In genomic region chr1:8814870-8815269, GRCh38 we compare ENCODE assay signal across 8 cellular contexts. TPM values are rescaled to one million over a fixed set of nuclear protein-coding genes. Genes with fewer than 3 reads are reported as not detected.
DNase-seq lines count a peak whose midpoint lies in the region; ATAC-seq and TF ChIP-seq lines count a peak whose summit lies in the region.

No MANE protein-coding gene starts in this region.

- H4K5ac ChIP-seq in mesendoderm (ENCODE audit: low read length), result no peak overlapping the region

- peaks cover 7% of the 10 kb centered on the region; the same call in 1 of the 2 replicates for H4K20me1 ChIP-seq in GM23338 (replicated peaks; ENCODE audit: insufficient read depth)

- WGBS in mesendoderm (ENCODE audit: extremely low coverage, insufficient coverage, low lambda C conversion rate), result no CpG with 5 or more reads among the region's 5 CpGs

- no peak overlapping the region for H3K27ac Mint-ChIP-seq in GM23338

- TF ChIP-seq CTCF in BE2C (IDR thresholded peaks at IDR 0.05; ENCODE audit: low read depth, low read length), result peak; percentile 22
- peak; percentile 48 to 68 for TF ChIP-seq CTCF in GM23338 (conservative IDR thresholded peaks at IDR 0.05; ENCODE audit: low read depth in 2 of 2)

- peaks cover 10% of the 10 kb centered on the region for H3K79me1 ChIP-seq in mesendoderm (ENCODE audit: low read length)

- H3K4me2 ChIP-seq in GM23338 (peak overlapping the region; percentile 93), mesendoderm (ENCODE audit: low read length) (no peak overlapping the region)

- no peak overlapping the region for H2BK120ac ChIP-seq in mesendoderm (ENCODE audit: low read depth, low read length)

- peaks cover 71% of the 10 kb centered on the region for H3K79me2 ChIP-seq in GM23338 (replicated peaks; ENCODE audit: insufficient read depth)
- peaks cover 53% of the 10 kb centered on the region for H3K79me2 ChIP-seq in mesendoderm (ENCODE audit: control insufficient read depth, insufficient read depth, low read length)

- H3K56ac ChIP-seq in mesendoderm (ENCODE audit: low read length), result peak overlapping the region; percentile 65

- H3K4ac ChIP-seq in mesendoderm (ENCODE audit: low read depth, low read length), result no peak overlapping the region

- H3K27me3 Mint-ChIP-seq in GM23338 (ENCODE audit: insufficient read depth, low read depth, poor library complexity), result peaks cover 6% of the 10 kb centered on the region

- no peak overlapping the region for H2BK15ac ChIP-seq in mesendoderm (replicated peaks; ENCODE audit: low read depth)

- no peaks in the 10 kb centered on the region for H3K4me1 ChIP-seq in BE2C
- H3K4me1 ChIP-seq in GM23338 (ENCODE audit: insufficient read depth), result peaks cover 19% of the 10 kb centered on the region
- H3K4me1 ChIP-seq in mesendoderm (ENCODE audit: control insufficient read depth, low read depth, low read length), result peaks cover 5% of the 10 kb centered on the region

- peaks cover 38% of the 10 kb centered on the region for H3K4me1 Mint-ChIP-seq in GM23338

- no peaks in the 10 kb centered on the region for H3K9me3 Mint-ChIP-seq in GM23338

- H4K8ac ChIP-seq in mesendoderm (ENCODE audit: low read depth, low read length), result no peak overlapping the region

- H3K23ac ChIP-seq in mesendoderm (ENCODE audit: low read length), result no peak overlapping the region

- H3K27ac ChIP-seq in GM23338 (ENCODE audit: low read depth) (no peak overlapping the region), angular gyrus (ENCODE audit: low read depth, low read length) (peak overlapping the region; percentile 85), mesendoderm (ENCODE audit: low read depth, low read length) (no peak overlapping the region)

- no peak overlapping the region for H2AK5ac ChIP-seq in mesendoderm (ENCODE audit: low read length)

- ATAC-seq in GM23338, result peak; percentile 6; the same call in 2 of the 3 replicates
- ATAC-seq in GM18867 (IDR thresholded peaks at IDR 0.05; ENCODE audit: unreplicated experiment), result no peak
- ATAC-seq in HG03097 (IDR thresholded peaks at IDR 0.05; ENCODE audit: low FRiP score, unreplicated experiment), result no peak
- no peak for ATAC-seq in GM18868 (IDR thresholded peaks at IDR 0.05; ENCODE audit: unreplicated experiment)

- H3K18ac ChIP-seq in mesendoderm (ENCODE audit: low read length), result no peak overlapping the region

- H2AFZ ChIP-seq in GM23338, result no peak overlapping the region

- peak overlapping the region; percentile 86 for H3K4me3 Mint-ChIP-seq in GM23338

- no peaks in the 10 kb centered on the region for H3K9me3 ChIP-seq in BE2C

- peak overlapping the region; percentile 74 for H2BK5ac ChIP-seq in mesendoderm (ENCODE audit: low read length)

- H3K36me3 ChIP-seq in BE2C, result no peaks in the 10 kb centered on the region
- no peaks in the 10 kb centered on the region for H3K36me3 ChIP-seq in GM23338 (ENCODE audit: insufficient read depth)
- no peaks in the 10 kb centered on the region for H3K36me3 ChIP-seq in mesendoderm (ENCODE audit: control insufficient read depth, insufficient read depth, low read length)

- no peaks in the 10 kb centered on the region; the same call in 2 of the 3 replicates for H3K36me3 Mint-ChIP-seq in GM23338 (ENCODE audit: low read depth)

- peak overlapping the region; percentile 44 for H3K9ac ChIP-seq in mesendoderm (ENCODE audit: low read length)

- H3K27me3 ChIP-seq in BE2C (no peaks in the 10 kb centered on the region), GM23338 (ENCODE audit: insufficient read depth) (no peaks in the 10 kb centered on the region), mesendoderm (ENCODE audit: insufficient read depth, low read length, poor library complexity) (no peaks in the 10 kb centered on the region)

- DNase-seq in BE2C, result no peak
- DNase-seq in GM23338 (ENCODE audit: low spot score), result peak; percentile 80
- peak; percentile 74 for DNase-seq in mesendoderm
- no peak for DNase-seq in amniotic stem cell (lab: John Stamatoyannopoulos, UW)

- no peaks in the 10 kb centered on the region for H3K9me2 ChIP-seq in GM23338 (ENCODE audit: insufficient read depth)

- H3K4me3 ChIP-seq in BE2C (ENCODE audit: low read depth, low read length) (no peak overlapping the region; the same call in 1 of the 2 replicates), GM23338 (peak overlapping the region; percentile 85), mesendoderm (ENCODE audit: low read length) (no peak overlapping the region)

- H3F3A ChIP-seq in GM23338 (replicated peaks; ENCODE audit: low read depth), result peaks cover 5% of the 10 kb centered on the region

TF ChIP-seq in GM23338, 12 proteins besides CTCF, POLR2A, EP300 and RAD21:
- TF ChIP-seq NANOG (IDR thresholded peaks at IDR 0.05; ENCODE audit: borderline replicate concordance) (0 out of 2 replicates have a peak, but pooled peaks have one; percentile 20), CREB1 (CRISPR knock-in tag; IDR thresholded peaks at IDR 0.05; ENCODE audit: low read depth) (no peak)
TF ChIP-seq in GM23338: peak in this region for 1.

RNA-seq across cellular contexts. Expression of gene RERE, which starts 2.6 kb away (rescaled TPM):
- polyA plus RNA-seq in BE2C (2012; ENCODE audit: insufficient read depth, insufficient read length, low read depth), result 44.0 TPM
- total RNA-seq in GM23338 (2014; rRNA removed; shearing (Covaris generic)), result 157 and 170 TPM in 2 replicates
- polyA plus RNA-seq in GM23338 (2016; fragmentation: Nextera tagmentation; extraction: Ambion mirVana), result 148 and 166 TPM in 2 replicates
- polyA plus RNA-seq in mesendoderm (2013, experiment 1 of 2), result 55.4 TPM
- 60.2 TPM for polyA plus RNA-seq in mesendoderm (2013, experiment 2 of 2)

Comparison
In these comparisons a context has a peak if more than half of its experiments do, and no peak if none do; other contexts are left out.
1. DNase-seq: peak in GM23338 (single experiment) and mesendoderm (single experiment); none in BE2C (single experiment) and amniotic stem cell (single experiment).